Comparison of ENCODE assay signal across 16 cellular contexts in genomic region chrX:100680756-100681155, GRCh38. TPM values are rescaled to one million over a fixed set of nuclear protein-coding genes. Genes with fewer than 3 reads are reported as not detected.
"Had no signal": no experiment of that assay in that cellular context is flagged by ENCODE, and none has a peak within 500 bp of the region (broad histone marks: within the 10 kb centered on the region; RNA-seq: fewer than 3 reads in every experiment).

No MANE protein-coding gene starts in this region.

- H3K79me2 ChIP-seq: hepatocyte had no signal

- H3K27ac ChIP-seq: hepatocyte, transverse colon had no signal

- H3K9ac ChIP-seq: SK-N-SH had no signal

- H3K4me2 ChIP-seq: hepatocyte, SK-N-SH had no signal

- H3K36me3 ChIP-seq: transverse colon had no signal

- H3K9me3 ChIP-seq: SK-N-SH, transverse colon had no signal

- H2AFZ ChIP-seq: hepatocyte had no signal

- H3K27me3 ChIP-seq: hepatocyte, transverse colon had no signal

- H3K4me3 ChIP-seq: hepatocyte, transverse colon had no signal

- DNase-seq: activated naive CD4-positive, alpha-beta T cell treated with anti-CD3 and anti-CD28 coated beads for 36 hours; activated naive CD8-positive, alpha-beta T cell treated with anti-CD3 and anti-CD28 coated beads, Interleukin-2, amount 50 U/mL, for 24 hours; activated T-cell treated with anti-CD3 and anti-CD28 coated beads for 4 hours; caudate nucleus; effector CD8-positive, alpha-beta T cell; mammary epithelial cell; naive thymus-derived CD8-positive, alpha-beta T cell; posterior cingulate gyrus; SK-N-SH; stimulated activated CD4-positive, alpha-beta T cell treated with anti-CD3 and anti-CD28 coated beads, Interleukin-4, amount 100 ng/mL, for 1 hour; stimulated activated naive B cell treated with anti-CD40 and anti-IgM and Interleukin-4, amounts not matched to agents 10 μg/mL and 1 μg/mL and 100 μg/mL, for 72 hours; T-cell; T-helper 9 cell; transverse colon had no signal

RNA-seq across cellular contexts. Expression of gene SRPX2, which starts 36.8 kb away (rescaled TPM):
- total RNA-seq: activated naive CD4-positive, alpha-beta T cell treated with anti-CD3 and anti-CD28 coated beads for 36 hours; mononuclear cell; naive thymus-derived CD8-positive, alpha-beta T cell had no signal
- polyA plus RNA-seq: naive thymus-derived CD8-positive, alpha-beta T cell had no signal

RNA-seq across cellular contexts. Expression of gene SYTL4, which starts 51.2 kb away (rescaled TPM):
- total RNA-seq: activated naive CD4-positive, alpha-beta T cell treated with anti-CD3 and anti-CD28 coated beads for 36 hours; naive thymus-derived CD8-positive, alpha-beta T cell had no signal
- polyA plus RNA-seq: naive thymus-derived CD8-positive, alpha-beta T cell had no signal
